ENCODE assay signal across 8 cellular contexts in genomic region chr22:29306175-29306829, GRCh38. TPM values are rescaled to one million over a fixed set of nuclear protein-coding genes. Genes with fewer than 3 reads are reported as not detected.
DNase-seq lines count a peak whose midpoint lies in the region; ATAC-seq, FAIRE-seq and TF ChIP-seq lines count a peak whose summit lies in the region.

TSS of gene GAS2L1 (plus strand) at chr22:29306650. CDS start at chr22:29308106, 1,456 bp downstream.

- ATAC-seq in HG03135 (IDR thresholded peaks at IDR 0.05; ENCODE audit: unreplicated experiment): no peak

- no peaks in the 10 kb centered on the region for H3K36me3 ChIP-seq in osteoblast (ENCODE audit: insufficient read depth, low read length)

- intact Hi-C loops in cardiac septum (cut with DNase I): loop anchor here (2.0 to 5.0 kb wide), 3 partner anchors 38 to 82 kb away; partner anchors contain the start of genes AP1B1 and EWSR1

- H4K20me1 ChIP-seq in osteoblast (ENCODE audit: insufficient read depth, low read length): peaks cover 8% of the 10 kb centered on the region

- peaks cover 32% of the 10 kb centered on the region for H3K79me2 ChIP-seq in osteoblast (ENCODE audit: insufficient read depth, low read length)

- no peak for FAIRE-seq in RCC 7860 (lab: Jason Lieb, UNC)

- TF ChIP-seq CTCF in osteoblast (IDR thresholded peaks at IDR 0.05; ENCODE audit: extremely low read depth, low read depth, low read length): peak; percentile 56

- no peaks in the 10 kb centered on the region for H3K9me3 ChIP-seq in osteoblast (ENCODE audit: low read depth, low read length)

- peak within 1 kb of the TSS; percentile 65 for H3K27ac ChIP-seq in osteoblast (ENCODE audit: low read depth, low read length)

- peak within 1 kb of the TSS; percentile 95 for H3K4me2 ChIP-seq in osteoblast (ENCODE audit: insufficient read depth, low read length)

- H3K27me3 ChIP-seq in osteoblast (ENCODE audit: insufficient read depth, low read length): no peaks in the 10 kb centered on the region

- peak within 1 kb of the TSS; percentile 99 for H2AFZ ChIP-seq in osteoblast (ENCODE audit: low read length)

- peak; percentile 68 for DNase-seq in COR-L47 (lab: John Stamatoyannopoulos, UW)
- DNase-seq in HPDE6-E6E7 (ENCODE audit: extremely low spot score): peak; percentile 78
- peak; percentile 58 for DNase-seq in RCC 7860 (ENCODE audit: low spot score)
- DNase-seq in amniotic stem cell (lab: John Stamatoyannopoulos, UW): peak; percentile 49
- peak; percentile 92 for DNase-seq in cardiac septum (ENCODE audit: low spot score)
- peak; percentile 100 for DNase-seq in osteoblast (ENCODE audit: insufficient read length, low spot score, missing footprints)
- DNase-seq in NCI-H2107 (lab: John Stamatoyannopoulos, UW): no peak

- H3K4me1 ChIP-seq in osteoblast (ENCODE audit: insufficient read depth, low read length): peaks cover 30% of the 10 kb centered on the region

- H3K4me3 ChIP-seq in osteoblast (ENCODE audit: insufficient read depth, low read length): peak within 1 kb of the TSS; percentile 81

RNA-seq across cellular contexts. Expression of gene GAS2L1, which starts in this region (rescaled TPM):
- total RNA-seq in cardiac septum (13.0 TPM), osteoblast (11.6 and 13.0 TPM in 2 replicates)
